Comparison of ENCODE assay signal across 30 cellular contexts in the genomic region with DNA sequence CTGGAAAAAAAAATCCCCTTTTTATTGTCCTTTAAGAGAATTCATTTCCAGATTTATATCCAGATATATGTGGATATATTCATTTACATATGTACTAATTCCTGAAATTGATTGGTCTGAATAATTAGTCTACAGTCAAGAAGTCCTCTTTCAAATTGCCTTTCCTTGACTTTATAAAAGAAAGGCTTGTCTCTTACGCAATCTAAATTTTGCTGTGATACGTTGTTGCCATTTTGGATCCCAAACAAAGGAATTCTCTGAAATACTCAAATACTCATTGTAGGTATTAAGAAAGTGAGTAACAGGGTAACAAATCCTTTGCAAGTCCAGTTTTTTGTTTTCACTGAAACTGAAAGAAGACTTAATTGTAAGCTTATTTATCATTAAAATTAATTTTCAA.
"Had no signal": no experiment of that assay in that cellular context is flagged by ENCODE, and none has a peak within 500 bp of the region (broad histone marks: within the 10 kb centered on the region; RNA-seq: fewer than 3 reads in every experiment).

No MANE protein-coding gene starts in this region.

- H3K27ac Mint-ChIP-seq: immature natural killer cell; naive thymus-derived CD8-positive, alpha-beta T cell; nephron; stimulated activated memory B cell treated with anti-CD40 and anti-IgM and Interleukin-4, amounts not matched to agents 10 μg/mL and 1 μg/mL and 100 μg/mL, for 72 hours; stimulated activated naive CD8-positive, alpha-beta T cell treated with anti-CD3 and anti-CD28 coated beads, Interleukin-15, amount 100 ng/mL, for 72 hours; type B pancreatic cell had no signal

- H3K9me3 Mint-ChIP-seq: immature natural killer cell; naive thymus-derived CD8-positive, alpha-beta T cell; nephron; stimulated activated memory B cell treated with anti-CD40 and anti-IgM and Interleukin-4, amounts not matched to agents 10 μg/mL and 1 μg/mL and 100 μg/mL, for 72 hours; stimulated activated naive CD8-positive, alpha-beta T cell treated with anti-CD3 and anti-CD28 coated beads, Interleukin-15, amount 100 ng/mL, for 72 hours; type B pancreatic cell had no signal

- DNase-seq: hypothalamus; immature natural killer cell; kidney; left colon; left lung; lower lobe of right lung; mammary epithelial cell; mesenchymal stem cell; naive thymus-derived CD8-positive, alpha-beta T cell; nucleus accumbens; pancreas; posterior cingulate gyrus; retina; right cardiac atrium; sigmoid colon; small intestine; stimulated activated CD4-positive, alpha-beta T cell treated with anti-CD3 and anti-CD28 coated beads, Interleukin-1b, Interleukin-23, amount 100 ng/mL, for 48 hours; stimulated activated CD4-positive, alpha-beta T cell treated with anti-CD3 and anti-CD28 coated beads, Interleukin-2, amount 100 ng/mL, for 48 hours; stimulated activated CD4-positive, alpha-beta T cell treated with anti-CD3 and anti-CD28 coated beads, Interleukin-4, amount 100 ng/mL, for 4 hours; stimulated activated CD8-positive, alpha-beta memory T cell treated with anti-CD3 and anti-CD28 coated beads, Interleukin-4, amount 100 ng/mL, for 48 hours; stimulated activated naive CD4-positive, alpha-beta T cell treated with Interleukin-2 at 50 U/mL for 16 hours; stimulated activated naive CD8-positive, alpha-beta T cell treated with anti-CD3 and anti-CD28 coated beads, Interleukin-15, amount 100 ng/mL, for 72 hours; substantia nigra; uterus had no signal

- H3K9me3 ChIP-seq: left lung, lower lobe of right lung, pancreas, prostate gland, tibial nerve, uterus had no signal

- H3K36me3 Mint-ChIP-seq: type B pancreatic cell had no signal

- H3K4me3 ChIP-seq: left lung, lower lobe of right lung, pancreas, prostate gland, sigmoid colon, tibial nerve, uterus had no signal

- H3K4me3 Mint-ChIP-seq: immature natural killer cell; naive thymus-derived CD8-positive, alpha-beta T cell; nephron; neural crest cell; stimulated activated memory B cell treated with anti-CD40 and anti-IgM and Interleukin-4, amounts not matched to agents 10 μg/mL and 1 μg/mL and 100 μg/mL, for 72 hours; stimulated activated naive CD8-positive, alpha-beta T cell treated with anti-CD3 and anti-CD28 coated beads, Interleukin-15, amount 100 ng/mL, for 72 hours; type B pancreatic cell had no signal

- H3K4me1 ChIP-seq: left lung, lower lobe of right lung, prostate gland, uterus had no signal

- H3K36me3 ChIP-seq: left lung, lower lobe of right lung, pancreas, prostate gland, sigmoid colon, tibial nerve, uterus had no signal

- H3K27ac ChIP-seq: left lung, lower lobe of right lung, pancreas, prostate gland, sigmoid colon, tibial nerve, uterus had no signal

- H3K27me3 Mint-ChIP-seq: naive thymus-derived CD8-positive, alpha-beta T cell; stimulated activated memory B cell treated with anti-CD40 and anti-IgM and Interleukin-4, amounts not matched to agents 10 μg/mL and 1 μg/mL and 100 μg/mL, for 72 hours; stimulated activated naive CD8-positive, alpha-beta T cell treated with anti-CD3 and anti-CD28 coated beads, Interleukin-15, amount 100 ng/mL, for 72 hours; type B pancreatic cell had no signal

- ATAC-seq: left colon; left lung; lower lobe of right lung; naive thymus-derived CD8-positive, alpha-beta T cell; pancreas; right cardiac atrium; stimulated activated memory B cell treated with anti-CD40 and anti-IgM and Interleukin-4, amounts not matched to agents 10 μg/mL and 1 μg/mL and 100 μg/mL, for 72 hours; stimulated activated naive CD8-positive, alpha-beta T cell treated with anti-CD3 and anti-CD28 coated beads, Interleukin-15, amount 100 ng/mL, for 72 hours had no signal

- H3K27me3 ChIP-seq: left lung, pancreas, sigmoid colon, tibial nerve, uterus had no signal

- H3K4me1 Mint-ChIP-seq: nephron, neural crest cell had no signal
